Comparison of ENCODE assay signal across 1 cellular context in the genomic region with DNA sequence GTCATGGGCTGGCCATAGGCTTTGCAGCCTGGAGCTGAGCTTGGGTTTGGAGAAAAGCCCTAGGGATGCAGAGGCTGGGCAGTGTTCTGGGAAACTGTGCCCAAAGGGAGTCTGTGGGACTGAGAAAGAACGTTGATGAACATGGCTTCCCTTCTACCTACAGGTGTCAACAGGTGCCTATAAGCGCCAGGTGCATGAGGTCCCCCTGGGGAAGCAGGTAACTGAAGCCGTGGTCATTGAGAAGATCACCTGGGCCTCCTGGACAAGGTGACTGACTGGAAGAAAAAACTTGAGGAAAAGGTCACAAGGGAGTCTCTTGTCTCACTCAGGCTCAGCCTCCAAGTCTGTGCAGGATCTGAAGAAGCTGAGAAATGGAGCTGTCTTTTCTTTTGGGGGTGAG.
TF ChIP-seq lines count a peak whose summit lies in the region.

No MANE protein-coding gene starts in this region.

TF ChIP-seq in SK-N-SH, 30 proteins besides CTCF, POLR2A, EP300 and RAD21 (continued from another document):
- TF ChIP-seq, protein P1, sequence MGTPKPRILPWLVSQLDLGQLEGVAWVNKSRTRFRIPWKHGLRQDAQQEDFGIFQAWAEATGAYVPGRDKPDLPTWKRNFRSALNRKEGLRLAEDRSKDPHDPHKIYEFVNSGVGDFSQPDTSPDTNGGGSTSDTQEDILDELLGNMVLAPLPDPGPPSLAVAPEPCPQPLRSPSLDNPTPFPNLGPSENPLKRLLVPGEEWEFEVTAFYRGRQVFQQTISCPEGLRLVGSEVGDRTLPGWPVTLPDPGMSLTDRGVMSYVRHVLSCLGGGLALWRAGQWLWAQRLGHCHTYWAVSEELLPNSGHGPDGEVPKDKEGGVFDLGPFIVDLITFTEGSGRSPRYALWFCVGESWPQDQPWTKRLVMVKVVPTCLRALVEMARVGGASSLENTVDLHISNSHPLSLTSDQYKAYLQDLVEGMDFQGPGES (IDR thresholded peaks at IDR 0.05; ENCODE audit: low read depth, low read length) = no peak
- TF ChIP-seq NRF1 (IDR thresholded peaks at IDR 0.05; ENCODE audit: low read depth, low read length) (no peak), GATA2 (CRISPR knock-in tag; IDR thresholded peaks at IDR 0.05) (no peak), POLR2AphosphoS5 (IDR thresholded peaks at IDR 0.05; ENCODE audit: low read depth, low read length) (no peak; the same call in 1 of the 2 replicates), GABPA (IDR thresholded peaks at IDR 0.05; ENCODE audit: low read depth) (no peak), RCOR1 (IDR thresholded peaks at IDR 0.05; ENCODE audit: low read length) (no peak), FOSL2 (IDR thresholded peaks at IDR 0.05; ENCODE audit: borderline replicate concordance, low read depth) (no peak), TCF12 (IDR thresholded peaks at IDR 0.05) (no peak), TEAD4 (IDR thresholded peaks at IDR 0.05; ENCODE audit: borderline replicate concordance, insufficient read depth) (no peak), YY1 (IDR thresholded peaks at IDR 0.05; ENCODE audit: low read depth) (no peak)
- TF ChIP-seq, protein P2, sequence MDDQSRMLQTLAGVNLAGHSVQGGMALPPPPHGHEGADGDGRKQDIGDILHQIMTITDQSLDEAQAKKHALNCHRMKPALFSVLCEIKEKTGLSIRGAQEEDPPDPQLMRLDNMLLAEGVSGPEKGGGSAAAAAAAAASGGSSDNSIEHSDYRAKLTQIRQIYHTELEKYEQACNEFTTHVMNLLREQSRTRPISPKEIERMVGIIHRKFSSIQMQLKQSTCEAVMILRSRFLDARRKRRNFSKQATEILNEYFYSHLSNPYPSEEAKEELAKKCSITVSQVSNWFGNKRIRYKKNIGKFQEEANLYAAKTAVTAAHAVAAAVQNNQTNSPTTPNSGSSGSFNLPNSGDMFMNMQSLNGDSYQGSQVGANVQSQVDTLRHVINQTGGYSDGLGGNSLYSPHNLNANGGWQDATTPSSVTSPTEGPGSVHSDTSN (IDR thresholded peaks at IDR 0.05) = no peak
